8 cellular contexts compared by ENCODE assay signal in the genomic region with DNA sequence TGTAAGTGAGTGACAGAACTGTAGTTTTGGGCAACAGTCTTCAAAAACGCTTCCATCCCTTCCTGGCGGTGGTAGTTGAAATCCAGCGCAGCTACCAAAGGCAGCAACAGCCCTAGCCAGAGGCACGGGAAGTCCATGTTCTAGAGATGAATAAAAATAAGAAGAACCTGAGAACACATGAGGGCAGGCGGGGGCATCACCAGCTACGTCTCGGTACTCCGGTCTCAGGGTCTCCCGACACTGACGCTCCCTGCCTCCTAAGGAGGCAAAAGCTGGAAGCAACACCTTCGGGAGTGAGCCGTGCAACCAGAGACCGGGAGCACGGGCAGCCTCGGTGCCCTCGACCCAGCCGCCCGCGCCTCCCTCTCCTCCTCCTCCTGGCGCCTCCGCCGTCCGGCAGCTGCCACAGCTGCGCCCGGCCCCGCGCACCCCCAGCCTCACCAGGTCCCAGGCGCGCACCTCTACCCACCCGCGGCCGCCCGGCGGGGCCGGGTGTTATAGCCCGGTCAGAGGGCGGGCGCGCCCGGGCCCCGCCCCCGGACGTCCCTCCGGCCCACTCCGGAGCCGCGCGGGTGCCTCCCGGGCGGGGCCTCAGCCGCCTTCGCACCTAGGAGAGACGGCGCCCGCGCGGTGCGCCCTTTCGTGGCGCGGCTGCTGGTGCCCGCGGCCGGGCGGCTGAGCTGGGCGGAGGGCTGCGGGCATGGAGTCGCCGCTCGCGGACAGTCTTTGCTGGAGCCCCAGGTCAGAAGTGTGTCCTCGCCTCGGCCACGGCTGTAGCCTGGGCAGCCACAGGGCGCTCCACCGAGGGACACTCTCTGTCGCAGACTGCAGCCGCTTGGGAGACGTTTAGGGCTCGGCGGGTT. TPM values are rescaled to one million over a fixed set of nuclear protein-coding genes. Genes with fewer than 3 reads are reported as not detected.
DNase-seq lines count a peak whose midpoint lies in the region; ATAC-seq lines count a peak whose summit lies in the region.

A gene (minus strand): TSS at position 471 of the 863 bp plus-strand sequence. CDS start 334 bp downstream, at position 137.

- no peak within 1 kb of the TSS for H3K18ac ChIP-seq in mesendoderm (ENCODE audit: low read length)

- no peaks in the 10 kb centered on the region for H3K79me2 ChIP-seq in mesendoderm (ENCODE audit: control insufficient read depth, insufficient read depth, low read length)

- no peak within 1 kb of the TSS for H3K27ac ChIP-seq in mesendoderm (ENCODE audit: low read depth, low read length)

- DNase-seq in DMS79 treated with DMSO at 0.1 percent for 48 hours (lab: John Stamatoyannopoulos, UW) (peak; percentile 14), DMS79 (lab: John Stamatoyannopoulos, UW) (no peak), NCI-H510A treated with DMSO at 0.1 percent for 48 hours (lab: John Stamatoyannopoulos, UW) (peak; percentile 72), mesendoderm (peak; percentile 53)
- peak; percentile 83 for DNase-seq in activated CD8-positive, alpha-beta memory T cell treated with anti-CD3 and anti-CD28 coated beads for 24 hours
- DNase-seq in effector memory CD8-positive, alpha-beta T cell: peak; percentile 29 to 55 (median 37)
- DNase-seq in stimulated activated CD8-positive, alpha-beta memory T cell treated with anti-CD3 and anti-CD28 coated beads, Interleukin-12 subunit alpha, Interleukin-12 subunit beta, amount 100 ng/mL, for 1 hour (ENCODE audit: low read depth): peak; percentile 36

- peaks cover 8% of the 10 kb centered on the region for H3K27me3 ChIP-seq in mesendoderm (ENCODE audit: insufficient read depth, low read length, poor library complexity)

- H3K4me3 Mint-ChIP-seq in effector memory CD8-positive, alpha-beta T cell: peak within 1 kb of the TSS; percentile 83

- H3K56ac ChIP-seq in mesendoderm (ENCODE audit: low read length): peak within 1 kb of the TSS; percentile 38

- no peak within 1 kb of the TSS for H2BK120ac ChIP-seq in mesendoderm (ENCODE audit: low read depth, low read length)

- H3K9ac ChIP-seq in mesendoderm (ENCODE audit: low read length): peak within 1 kb of the TSS; percentile 39

- peak within 1 kb of the TSS; percentile 19 for H3K4me3 ChIP-seq in mesendoderm (ENCODE audit: low read length)

- no peaks in the 10 kb centered on the region for H3K79me1 ChIP-seq in mesendoderm (ENCODE audit: low read length)

- no peaks in the 10 kb centered on the region for H3K9me3 Mint-ChIP-seq in effector memory CD8-positive, alpha-beta T cell

- no peaks in the 10 kb centered on the region for H3K4me1 ChIP-seq in mesendoderm (ENCODE audit: control insufficient read depth, low read depth, low read length)

- no peak within 1 kb of the TSS for H4K8ac ChIP-seq in mesendoderm (ENCODE audit: low read depth, low read length)

- H3K4ac ChIP-seq in mesendoderm (ENCODE audit: low read depth, low read length): no peak within 1 kb of the TSS

- H4K5ac ChIP-seq in mesendoderm (ENCODE audit: low read length): no peak within 1 kb of the TSS

- no peak within 1 kb of the TSS for H2AK5ac ChIP-seq in mesendoderm (ENCODE audit: low read length)

- H3K23ac ChIP-seq in mesendoderm (ENCODE audit: low read length): no peak within 1 kb of the TSS

- H2BK15ac ChIP-seq in mesendoderm (replicated peaks; ENCODE audit: low read depth): no peak within 1 kb of the TSS

- no peak within 1 kb of the TSS for H3K27ac Mint-ChIP-seq in effector memory CD8-positive, alpha-beta T cell

- no peaks in the 10 kb centered on the region for H3K36me3 Mint-ChIP-seq in effector memory CD8-positive, alpha-beta T cell (ENCODE audit: insufficient read depth)

- no peak within 1 kb of the TSS for H2BK5ac ChIP-seq in mesendoderm (ENCODE audit: low read length)

- ATAC-seq in HG02885 (IDR thresholded peaks at IDR 0.05; ENCODE audit: poor library complexity, unreplicated experiment): peak; percentile 97
- ATAC-seq in effector memory CD8-positive, alpha-beta T cell (replicated peaks): peak; percentile 96

- H3K4me1 Mint-ChIP-seq in effector memory CD8-positive, alpha-beta T cell (ENCODE audit: low read depth in 2 of 2): peaks cover 7% of the 10 kb centered on the region in 2 donors

- H3K27me3 Mint-ChIP-seq in effector memory CD8-positive, alpha-beta T cell: peaks cover 27 to 29% of the 10 kb centered on the region in 2 donors

- no CpG with 5 or more reads among the region's 81 CpGs for WGBS in mesendoderm (ENCODE audit: extremely low coverage, insufficient coverage, low lambda C conversion rate)

- no peaks in the 10 kb centered on the region for H3K36me3 ChIP-seq in mesendoderm (ENCODE audit: control insufficient read depth, insufficient read depth, low read length)

- peak within 1 kb of the TSS; percentile 47 for H3K4me2 ChIP-seq in mesendoderm (ENCODE audit: low read length)

RNA-seq across cellular contexts. Expression of the gene that starts here (rescaled TPM):
- 0.24 TPM for polyA plus RNA-seq in mesendoderm (2013, experiment 1 of 2)
- polyA plus RNA-seq in mesendoderm (2013, experiment 2 of 2): 0.31 TPM
